Comparison of ENCODE assay signal across 1 cellular context in the genomic region with DNA sequence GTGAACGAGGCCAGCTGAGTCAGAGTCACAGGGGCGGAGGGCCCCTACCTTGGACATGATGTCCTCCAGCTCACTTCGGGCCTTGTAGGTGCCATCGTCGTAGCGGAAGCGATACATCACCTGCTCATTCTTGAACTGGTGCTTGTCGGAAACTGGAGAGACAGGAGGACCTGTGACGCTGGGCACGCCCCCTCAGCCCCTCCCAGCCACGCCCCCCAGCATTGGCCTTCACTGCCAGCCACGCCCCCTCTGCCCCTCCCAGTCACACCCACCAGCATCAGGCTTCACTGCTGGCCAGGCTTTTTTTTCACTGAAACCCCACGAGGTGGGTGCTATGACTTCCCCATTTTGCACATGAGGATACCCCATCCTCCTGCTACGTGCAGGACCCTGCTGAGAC.
TF ChIP-seq lines count a peak whose summit lies in the region.

No MANE protein-coding gene starts in this region.

TF ChIP-seq in HEK293, 187 proteins besides CTCF, POLR2A, EP300 and RAD21 (continued from another document):
- TF ChIP-seq, protein P1, sequence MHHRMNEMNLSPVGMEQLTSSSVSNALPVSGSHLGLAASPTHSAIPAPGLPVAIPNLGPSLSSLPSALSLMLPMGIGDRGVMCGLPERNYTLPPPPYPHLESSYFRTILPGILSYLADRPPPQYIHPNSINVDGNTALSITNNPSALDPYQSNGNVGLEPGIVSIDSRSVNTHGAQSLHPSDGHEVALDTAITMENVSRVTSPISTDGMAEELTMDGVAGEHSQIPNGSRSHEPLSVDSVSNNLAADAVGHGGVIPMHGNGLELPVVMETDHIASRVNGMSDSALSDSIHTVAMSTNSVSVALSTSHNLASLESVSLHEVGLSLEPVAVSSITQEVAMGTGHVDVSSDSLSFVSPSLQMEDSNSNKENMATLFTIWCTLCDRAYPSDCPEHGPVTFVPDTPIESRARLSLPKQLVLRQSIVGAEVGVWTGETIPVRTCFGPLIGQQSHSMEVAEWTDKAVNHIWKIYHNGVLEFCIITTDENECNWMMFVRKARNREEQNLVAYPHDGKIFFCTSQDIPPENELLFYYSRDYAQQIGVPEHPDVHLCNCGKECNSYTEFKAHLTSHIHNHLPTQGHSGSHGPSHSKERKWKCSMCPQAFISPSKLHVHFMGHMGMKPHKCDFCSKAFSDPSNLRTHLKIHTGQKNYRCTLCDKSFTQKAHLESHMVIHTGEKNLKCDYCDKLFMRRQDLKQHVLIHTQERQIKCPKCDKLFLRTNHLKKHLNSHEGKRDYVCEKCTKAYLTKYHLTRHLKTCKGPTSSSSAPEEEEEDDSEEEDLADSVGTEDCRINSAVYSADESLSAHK (tag by site-specific recombination; IDR thresholded peaks at IDR 0.05), result no peak
- TF ChIP-seq IKZF3 (tag by site-specific recombination; IDR thresholded peaks at IDR 0.05) (no peak), ZNF510 (tag by site-specific recombination; IDR thresholded peaks at IDR 0.05; ENCODE audit: insufficient replicate concordance) (no peak), ZNF366 (tag by site-specific recombination; conservative IDR thresholded peaks at IDR 0.05) (no peak), ZNF600 (tag by site-specific recombination; IDR thresholded peaks at IDR 0.05) (no peak), ZBTB8A (tag by site-specific recombination; IDR thresholded peaks at IDR 0.05) (no peak), WT1 (tag by site-specific recombination; IDR thresholded peaks at IDR 0.05) (no peak), ZNF169 (tag by site-specific recombination; IDR thresholded peaks at IDR 0.05) (no peak), ZNF223 (tag by site-specific recombination; IDR thresholded peaks at IDR 0.05) (no peak), PRDM10 (tag by site-specific recombination; IDR thresholded peaks at IDR 0.05) (no peak), KLF10 (tag by site-specific recombination; IDR thresholded peaks at IDR 0.05) (peak; percentile 82), ZNF112 (tag by site-specific recombination; IDR thresholded peaks at IDR 0.05) (no peak), ZNF549 (tag by site-specific recombination; IDR thresholded peaks at IDR 0.05) (no peak), ZNF776 (tag by site-specific recombination; IDR thresholded peaks at IDR 0.05; ENCODE audit: borderline replicate concordance) (no peak), ZNF843 (tag by site-specific recombination; IDR thresholded peaks at IDR 0.05) (no peak), OVOL3 (tag by site-specific recombination; IDR thresholded peaks at IDR 0.05) (no peak), YY2 (tag by site-specific recombination; IDR thresholded peaks at IDR 0.05) (no peak), ZNF221 (tag by site-specific recombination; IDR thresholded peaks at IDR 0.05; ENCODE audit: borderline replicate concordance) (no peak), FEZF1 (tag by site-specific recombination; IDR thresholded peaks at IDR 0.05) (no peak), SP3 (tag by site-specific recombination; IDR thresholded peaks at IDR 0.05) (0 out of 2 replicates have a peak, but pooled peaks have one; percentile 26), KLF9 (tag by site-specific recombination; IDR thresholded peaks at IDR 0.05; ENCODE audit: low read depth) (peak; percentile 98), ZNF311 (tag by site-specific recombination; IDR thresholded peaks at IDR 0.05; ENCODE audit: borderline replicate concordance) (no peak), ZNF302 (tag by site-specific recombination; IDR thresholded peaks at IDR 0.05; ENCODE audit: low read depth) (no peak), ZNF174 (tag by site-specific recombination; IDR thresholded peaks at IDR 0.05) (no peak), ZNF792 (tag by site-specific recombination; IDR thresholded peaks at IDR 0.05) (no peak), ZNF24 (tag by site-specific recombination; IDR thresholded peaks at IDR 0.05) (no peak), RBAK (tag by site-specific recombination; IDR thresholded peaks at IDR 0.05) (no peak), ZNF747 (tag by site-specific recombination; IDR thresholded peaks at IDR 0.05) (no peak), KLF7 (tag by site-specific recombination; IDR thresholded peaks at IDR 0.05; ENCODE audit: borderline replicate concordance) (no peak), KLF8 (tag by site-specific recombination; IDR thresholded peaks at IDR 0.05) (peak; percentile 72; the same call in 1 of the 2 replicates), ZNF239 (tag by site-specific recombination; IDR thresholded peaks at IDR 0.05) (no peak)
- TF ChIP-seq, protein P2, sequence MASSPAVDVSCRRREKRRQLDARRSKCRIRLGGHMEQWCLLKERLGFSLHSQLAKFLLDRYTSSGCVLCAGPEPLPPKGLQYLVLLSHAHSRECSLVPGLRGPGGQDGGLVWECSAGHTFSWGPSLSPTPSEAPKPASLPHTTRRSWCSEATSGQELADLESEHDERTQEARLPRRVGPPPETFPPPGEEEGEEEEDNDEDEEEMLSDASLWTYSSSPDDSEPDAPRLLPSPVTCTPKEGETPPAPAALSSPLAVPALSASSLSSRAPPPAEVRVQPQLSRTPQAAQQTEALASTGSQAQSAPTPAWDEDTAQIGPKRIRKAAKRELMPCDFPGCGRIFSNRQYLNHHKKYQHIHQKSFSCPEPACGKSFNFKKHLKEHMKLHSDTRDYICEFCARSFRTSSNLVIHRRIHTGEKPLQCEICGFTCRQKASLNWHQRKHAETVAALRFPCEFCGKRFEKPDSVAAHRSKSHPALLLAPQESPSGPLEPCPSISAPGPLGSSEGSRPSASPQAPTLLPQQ (tag by site-specific recombination; IDR thresholded peaks at IDR 0.05), result no peak
- TF ChIP-seq, protein P3, sequence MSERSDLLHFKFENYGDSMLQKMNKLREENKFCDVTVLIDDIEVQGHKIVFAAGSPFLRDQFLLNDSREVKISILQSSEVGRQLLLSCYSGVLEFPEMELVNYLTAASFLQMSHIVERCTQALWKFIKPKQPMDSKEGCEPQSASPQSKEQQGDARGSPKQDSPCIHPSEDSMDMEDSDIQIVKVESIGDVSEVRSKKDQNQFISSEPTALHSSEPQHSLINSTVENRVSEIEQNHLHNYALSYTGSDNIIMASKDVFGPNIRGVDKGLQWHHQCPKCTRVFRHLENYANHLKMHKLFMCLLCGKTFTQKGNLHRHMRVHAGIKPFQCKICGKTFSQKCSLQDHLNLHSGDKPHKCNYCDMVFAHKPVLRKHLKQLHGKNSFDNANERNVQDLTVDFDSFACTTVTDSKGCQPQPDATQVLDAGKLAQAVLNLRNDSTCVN (tag by site-specific recombination; optimal IDR thresholded peaks at IDR 0.05), result no peak
